ENCODE assay signal across 12 cellular contexts in the genomic region with DNA sequence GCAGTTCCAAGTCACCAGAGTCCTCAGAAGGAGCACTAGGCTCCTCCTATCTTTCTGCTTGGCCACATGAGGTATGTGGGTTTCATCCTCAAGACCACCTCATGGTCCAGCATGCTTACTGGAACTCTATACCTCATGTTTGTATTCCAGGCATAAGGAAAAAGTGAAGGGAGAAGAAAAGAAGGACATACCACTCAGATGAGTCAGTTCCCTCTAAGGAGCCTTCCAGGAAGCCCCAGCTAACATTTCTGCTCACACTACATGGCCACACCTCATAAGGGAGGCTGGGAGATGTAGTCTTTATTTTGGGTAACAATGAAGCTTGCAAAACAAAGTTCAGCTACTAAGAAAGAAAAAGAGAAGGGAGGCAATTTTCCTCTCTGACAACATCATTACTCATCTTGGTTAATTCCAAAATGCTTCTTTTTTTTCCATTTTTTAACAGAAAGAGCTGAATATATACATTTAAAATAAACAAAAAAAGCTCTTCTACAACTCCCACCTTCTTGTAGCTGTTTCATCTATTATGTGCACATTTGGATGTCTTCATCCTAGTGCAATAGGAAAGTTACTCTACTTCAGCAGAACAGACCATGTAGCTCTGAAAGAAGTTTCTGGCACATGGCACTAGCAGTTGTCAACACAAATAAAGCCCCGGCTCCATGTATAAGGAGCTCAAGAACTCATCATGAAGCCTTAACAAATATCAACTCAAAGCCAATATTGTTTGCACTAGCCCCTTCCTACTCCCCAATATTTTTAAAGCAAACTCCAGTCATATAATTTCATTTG.
DNase-seq lines count a peak whose midpoint lies in the region; ATAC-seq and TF ChIP-seq lines count a peak whose summit lies in the region.
"Had no signal": no experiment of that assay in that cellular context is flagged by ENCODE, and none has a peak within 500 bp of the region (broad histone marks: within the 10 kb centered on the region; RNA-seq: fewer than 3 reads in every experiment).

No MANE protein-coding gene starts in this region.

- ATAC-seq in HG03097 (IDR thresholded peaks at IDR 0.05; ENCODE audit: low FRiP score, unreplicated experiment) (no peak), HG03108 (IDR thresholded peaks at IDR 0.05; ENCODE audit: unreplicated experiment) (no peak)

- H3K4me3 ChIP-seq in NB4 (ENCODE audit: low read depth, low read length) (no peak overlapping the region), mucosa of rectum (ENCODE audit: low read length in 2 of 2) (peak overlapping the region in 1 of 2 donors; percentile 0)

- H3K27me3 Mint-ChIP-seq in Calu3 (ENCODE audit: unreplicated experiment) = no peaks in the 10 kb centered on the region
- H3K27me3 Mint-ChIP-seq in osteocyte (ENCODE audit: unreplicated experiment) = no peaks in the 10 kb centered on the region

- no peak overlapping the region for H3K9ac ChIP-seq in mucosa of rectum (ENCODE audit: low read depth in 1 of 2, low read length in 2 of 2)

- TF ChIP-seq CTCF in Calu3 (IDR thresholded peaks at IDR 0.05; ENCODE audit: unreplicated experiment) = no peak
- TF ChIP-seq CTCF in NB4 (IDR thresholded peaks at IDR 0.05; ENCODE audit: low read depth, low read length) = no peak
- TF ChIP-seq CTCF in osteocyte (IDR thresholded peaks at IDR 0.05) = no peak

- BruUV-seq in Calu3 (replicated peaks; lab: Mats Ljungman, UMichigan) = no TSS peak

- CTCF ChIA-PET in Calu3 (lab: Charles Lee) = interaction anchor here (1.0 to 1.4 kb wide), 3 partner anchors 10 to 40 kb away, joined by 3 to 10 read pairs (median 3); no protein-coding TSS in a partner anchor

- H3K36me3 Mint-ChIP-seq in Calu3 (ENCODE audit: insufficient read depth, unreplicated experiment) (peaks cover 14% of the 10 kb centered on the region), osteocyte (ENCODE audit: unreplicated experiment) (no peaks in the 10 kb centered on the region)

- H3K4me3 Mint-ChIP-seq in Calu3 (ENCODE audit: low read depth, unreplicated experiment) (no peak overlapping the region), osteocyte (ENCODE audit: unreplicated experiment) (no peak overlapping the region)
- H3K4me3 Mint-ChIP-seq: H9 had no signal

- TF ChIP-seq POLR2A in NB4 (IDR thresholded peaks at IDR 0.05; ENCODE audit: extremely low read depth, insufficient read length) = no peak

- H3K4me1 ChIP-seq in mucosa of rectum (ENCODE audit: control insufficient read depth in 2 of 2, insufficient read depth in 2 of 2, low read length in 2 of 2) = peaks cover 27 to 46% of the 10 kb centered on the region in 2 donors

- peak overlapping the region; percentile 58 to 72 for H3K27ac ChIP-seq in mucosa of rectum (ENCODE audit: low read depth in 2 of 2, low read length in 2 of 2)

- intact Hi-C loops in Calu3 (cut with micrococcal nuclease; ENCODE audit: unreplicated experiment) = loop anchor here (2.0 to 5.0 kb wide), 2 partner anchors 41 to 112 kb away; no protein-coding TSS in a partner anchor

- H3K9me3 ChIP-seq in mucosa of rectum (ENCODE audit: control insufficient read depth in 2 of 2, low read length in 2 of 2) = no peaks in the 10 kb centered on the region

- H3K4me1 Mint-ChIP-seq in Calu3 (ENCODE audit: low read depth, unreplicated experiment) (peaks cover 78% of the 10 kb centered on the region), osteocyte (ENCODE audit: unreplicated experiment) (peaks cover 30% of the 10 kb centered on the region)

- H3K27me3 ChIP-seq in mucosa of rectum (ENCODE audit: control insufficient read depth in 2 of 2, insufficient read depth in 2 of 2, low read length in 2 of 2) = no peaks in the 10 kb centered on the region

- H3K27ac Mint-ChIP-seq in Calu3 (ENCODE audit: unreplicated experiment) = peak overlapping the region; percentile 46
- H3K27ac Mint-ChIP-seq in osteocyte (ENCODE audit: unreplicated experiment) = no peak overlapping the region
- H3K27ac Mint-ChIP-seq: H9 had no signal

- no peaks in the 10 kb centered on the region for H3K36me3 ChIP-seq in mucosa of rectum (ENCODE audit: control insufficient read depth in 2 of 2, insufficient read depth in 2 of 2, low read length in 2 of 2)

- DNase-seq in Calu3 (peak; percentile 65), NB4 (ENCODE audit: low read depth) (peak; percentile 14), dedifferentiated amniotic fluid mesenchymal stem cell (ENCODE audit: extremely low spot score) (peak; percentile 81), NCI-H69 (lab: John Stamatoyannopoulos, UW) (no peak), osteocyte (ENCODE audit: extremely low spot score, unreplicated experiment) (no peak)
- DNase-seq: amygdala; H9; left cardiac atrium; stimulated activated CD4-positive, alpha-beta T cell treated with anti-CD3 and anti-CD28 coated beads, Interleukin-4, amount 100 ng/mL, for 24 hours had no signal

- peaks cover 4% of the 10 kb centered on the region for H3K9me3 Mint-ChIP-seq in Calu3 (ENCODE audit: low read depth, unreplicated experiment)
- no peaks in the 10 kb centered on the region for H3K9me3 Mint-ChIP-seq in osteocyte (ENCODE audit: unreplicated experiment)
- H3K9me3 Mint-ChIP-seq: H9 had no signal

Comparison
In these comparisons a context has a peak if more than half of its experiments do, and no peak if none do; other contexts are left out.
1. DNase-seq: peak in Calu3 (single experiment), NB4 (single experiment) and dedifferentiated amniotic fluid mesenchymal stem cell (single experiment); none in NCI-H69 (single experiment) and osteocyte (single experiment).